ENCODE assay signal across 1 cellular context in genomic region chr10:6473430-6473829, GRCh38.
TF ChIP-seq lines count a peak whose summit lies in the region.

No MANE protein-coding gene starts in this region.

TF ChIP-seq in GM23338, 12 proteins besides CTCF, POLR2A, EP300 and RAD21 (continued from another document):
- TF ChIP-seq ZNF462 (CRISPR knock-in tag; IDR thresholded peaks at IDR 0.05) (no peak), JUNB (IDR thresholded peaks at IDR 0.05; ENCODE audit: unreplicated experiment) (no peak), EZH2phosphoT487 (IDR thresholded peaks at IDR 0.05; ENCODE audit: unreplicated experiment) (no peak), ZNF114 (CRISPR knock-in tag; IDR thresholded peaks at IDR 0.05) (no peak), EZH2 (IDR thresholded peaks at IDR 0.05; ENCODE audit: low read depth, unreplicated experiment) (no peak), NANOG (IDR thresholded peaks at IDR 0.05; ENCODE audit: borderline replicate concordance) (no peak), CREB1 (CRISPR knock-in tag; IDR thresholded peaks at IDR 0.05; ENCODE audit: low read depth) (no peak), POLR2AphosphoS5 (IDR thresholded peaks at IDR 0.05; ENCODE audit: low read depth) (no peak), ZNF331 (CRISPR knock-in tag; IDR thresholded peaks at IDR 0.05; ENCODE audit: low read depth) (no peak), STAT1 (IDR thresholded peaks at IDR 0.05; ENCODE audit: unreplicated experiment) (no peak)
